Comparison of ENCODE assay signal across 13 cellular contexts in the genomic region with DNA sequence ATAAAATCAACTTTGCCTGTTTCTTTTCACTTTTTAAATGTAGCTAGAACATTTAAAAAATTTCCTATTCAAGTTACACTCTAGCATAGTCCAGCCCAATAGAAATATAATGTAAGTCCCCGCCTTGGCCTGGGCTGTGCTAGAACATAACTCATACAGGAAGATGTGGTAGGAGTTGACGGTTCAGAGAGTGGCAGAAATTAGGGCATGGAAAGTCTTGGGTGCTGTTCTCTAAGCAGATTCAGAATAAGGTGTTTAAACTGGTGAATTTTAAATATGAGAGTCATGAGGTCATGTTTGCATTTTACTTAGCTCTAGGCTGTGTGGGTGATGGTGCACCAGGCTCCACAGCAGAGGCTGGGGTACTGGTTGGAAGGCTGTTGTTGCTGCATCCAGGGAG.
A peak's percentile ranks its signal among the peaks of the same experiment; 100 is the strongest.
DNase-seq lines count a peak whose midpoint lies in the region; TF ChIP-seq lines count a peak whose summit lies in the region.
"Had no signal": no experiment of that assay in that cellular context is flagged by ENCODE, and none has a peak within 500 bp of the region (broad histone marks: within the 10 kb centered on the region; RNA-seq: fewer than 3 reads in every experiment).

No MANE protein-coding gene starts in this region.

- H3K4me3 ChIP-seq in H7 (ENCODE audit: insufficient read depth, low read depth, low read length) (no peak overlapping the region), osteoblast (ENCODE audit: insufficient read depth, low read length) (no peak overlapping the region)
- H3K4me3 ChIP-seq: dorsolateral prefrontal cortex, right lobe of liver, tibial nerve had no signal

- H3K27ac ChIP-seq in osteoblast (ENCODE audit: low read depth, low read length): no peak overlapping the region
- H3K27ac ChIP-seq: 22Rv1, dorsolateral prefrontal cortex, right lobe of liver, tibial nerve had no signal

- H3K27me3 ChIP-seq in H7 (ENCODE audit: control insufficient read depth, insufficient read depth, low read length) (no peaks in the 10 kb centered on the region), osteoblast (ENCODE audit: insufficient read depth, low read length) (no peaks in the 10 kb centered on the region)
- H3K27me3 ChIP-seq: dorsolateral prefrontal cortex, right lobe of liver, tibial nerve had no signal

- no peaks in the 10 kb centered on the region for H4K20me1 ChIP-seq in osteoblast (ENCODE audit: insufficient read depth, low read length)

- H3K9me3 ChIP-seq in osteoblast (ENCODE audit: low read depth, low read length): no peaks in the 10 kb centered on the region
- H3K9me3 ChIP-seq: right lobe of liver, tibial nerve had no signal

- peak; percentile 47 for DNase-seq in NK-92 treated with Interleukin-12 subunit alpha and Interleukin-12 subunit beta, amount 100 ng/mL, for 24 hours (lab: John Stamatoyannopoulos, UW)
- DNase-seq in NK-92 (lab: John Stamatoyannopoulos, UW; ENCODE audit: unreplicated experiment) (no peak), KG1 (lab: John Stamatoyannopoulos, UW) (peak; percentile 19), H7 (no peak), superior temporal gyrus (ENCODE audit: extremely low spot score) (no peak), osteoblast (ENCODE audit: insufficient read length, low spot score, missing footprints) (no peak)
- peak; percentile 5 for DNase-seq in activated T-helper 9 cell treated with anti-CD3 and anti-CD28 coated beads, Interleukin-2, amount 50 U/mL, for 16 hours (ENCODE audit: low read depth)
- peak; percentile 5 for DNase-seq in stimulated activated CD8-positive, alpha-beta memory T cell treated with anti-CD3 and anti-CD28 coated beads, Interleukin-12 subunit alpha, Interleukin-12 subunit beta, amount 100 ng/mL, for 4 hours (ENCODE audit: low read depth)
- DNase-seq: dorsolateral prefrontal cortex, NCI-H446, right lobe of liver had no signal

- H3K36me3 ChIP-seq in H7 (replicated peaks; ENCODE audit: control insufficient read depth, insufficient read depth, low read length) (no peaks in the 10 kb centered on the region), osteoblast (ENCODE audit: insufficient read depth, low read length) (no peaks in the 10 kb centered on the region)
- H3K36me3 ChIP-seq: right lobe of liver, tibial nerve had no signal

- no peaks in the 10 kb centered on the region for H3K4me1 ChIP-seq in osteoblast (ENCODE audit: insufficient read depth, low read length)
- H3K4me1 ChIP-seq: right lobe of liver, tibial nerve had no signal

- H3K4me2 ChIP-seq in osteoblast (ENCODE audit: insufficient read depth, low read length): no peak overlapping the region

- no peak overlapping the region for H2AFZ ChIP-seq in osteoblast (ENCODE audit: low read length)

- no peak for TF ChIP-seq CTCF in osteoblast (IDR thresholded peaks at IDR 0.05; ENCODE audit: extremely low read depth, low read depth, low read length)

- peaks cover 2% of the 10 kb centered on the region for H3K79me2 ChIP-seq in osteoblast (ENCODE audit: insufficient read depth, low read length)

Comparison
In these comparisons a context has a peak if more than half of its experiments do, and no peak if none do; other contexts are left out.
1. DNase-seq: peak in NK-92 treated with Interleukin-12 subunit alpha and Interleukin-12 subunit beta, amount 100 ng/mL, for 24 hours (single experiment), KG1 (single experiment), activated T-helper 9 cell treated with anti-CD3 and anti-CD28 coated beads, Interleukin-2, amount 50 U/mL, for 16 hours (single experiment) and stimulated activated CD8-positive, alpha-beta memory T cell treated with anti-CD3 and anti-CD28 coated beads, Interleukin-12 subunit alpha, Interleukin-12 subunit beta, amount 100 ng/mL, for 4 hours (single experiment); none in NK-92 (single experiment), H7 (single experiment), superior temporal gyrus (single experiment) and osteoblast (single experiment).